22 cellular contexts compared by ENCODE assay signal in the genomic region with DNA sequence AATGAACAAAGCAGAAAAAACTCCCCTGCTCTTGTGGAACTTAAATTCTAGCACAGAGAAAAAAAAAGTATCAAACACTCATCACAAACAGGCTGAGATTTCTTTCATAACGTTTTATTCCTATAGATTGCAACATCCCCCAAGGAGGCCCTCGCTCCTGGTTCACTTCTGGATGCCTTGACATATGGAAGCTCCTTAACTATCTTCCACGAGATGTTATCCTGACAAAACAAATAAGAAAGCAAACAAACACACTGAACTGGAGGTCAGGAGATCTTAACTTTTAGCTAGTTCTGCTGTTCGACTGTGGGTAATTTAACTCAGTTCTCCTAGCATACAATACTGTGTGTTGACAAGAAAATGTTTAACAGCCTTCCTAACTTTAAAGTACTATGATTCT.
DNase-seq lines count a peak whose midpoint lies in the region; ATAC-seq and TF ChIP-seq lines count a peak whose summit lies in the region.
"Had no signal": no experiment of that assay in that cellular context is flagged by ENCODE, and none has a peak within 500 bp of the region (broad histone marks: within the 10 kb centered on the region; RNA-seq: fewer than 3 reads in every experiment).

No MANE protein-coding gene starts in this region.

- H3K9me3 Mint-ChIP-seq in T-helper 1 cell treated with Interleukin-12 subunit alpha and Interleukin-12 subunit beta and Interleukin-4 antibody, amounts not matched to agents 30 μg/mL and 1 μg/mL, for 36 hours: no peaks in the 10 kb centered on the region
- H3K9me3 Mint-ChIP-seq in chondrocyte (ENCODE audit: low read depth): no peaks in the 10 kb centered on the region
- H3K9me3 Mint-ChIP-seq: activated naive CD4-positive, alpha-beta T cell treated with anti-CD3 and anti-CD28 coated beads for 36 hours; activated T-cell treated with anti-CD3 and anti-CD28 coated beads, Interleukin-2, amount 50 U/mL, for 4 hours; CD4-positive, alpha-beta memory T cell had no signal

- H3K27me3 ChIP-seq in prostate gland (replicated peaks; ENCODE audit: insufficient read depth): no peaks in the 10 kb centered on the region
- no peaks in the 10 kb centered on the region for H3K27me3 ChIP-seq in vagina
- H3K27me3 ChIP-seq in lower lobe of right lung (ENCODE audit: low read depth): no peaks in the 10 kb centered on the region
- H3K27me3 ChIP-seq: neutrophil had no signal

- peaks cover 29% of the 10 kb centered on the region for H3K4me1 Mint-ChIP-seq in T-helper 1 cell treated with Interleukin-12 subunit alpha and Interleukin-12 subunit beta and Interleukin-4 antibody, amounts not matched to agents 30 μg/mL and 1 μg/mL, for 36 hours (ENCODE audit: low read depth)
- peaks cover 71% of the 10 kb centered on the region for H3K4me1 Mint-ChIP-seq in chondrocyte (ENCODE audit: low read depth)

- H3K4me1 ChIP-seq in prostate gland (replicated peaks): no peaks in the 10 kb centered on the region
- H3K4me1 ChIP-seq in vagina: peaks cover 10% of the 10 kb centered on the region
- H3K4me1 ChIP-seq in lower lobe of right lung: peaks cover 39% of the 10 kb centered on the region

- H3K27ac ChIP-seq in prostate gland: peak overlapping the region; percentile 1 to 32
- peak overlapping the region; percentile 16 for H3K27ac ChIP-seq in vagina
- no peak overlapping the region for H3K27ac ChIP-seq in lower lobe of right lung
- H3K27ac ChIP-seq: 22Rv1 had no signal

- no peaks in the 10 kb centered on the region for H3K9me3 ChIP-seq in prostate gland
- H3K9me3 ChIP-seq in vagina: no peaks in the 10 kb centered on the region
- no peaks in the 10 kb centered on the region for H3K9me3 ChIP-seq in lower lobe of right lung
- H3K9me3 ChIP-seq: neutrophil, psoas muscle had no signal

- H3K36me3 ChIP-seq in prostate gland (no peaks in the 10 kb centered on the region), vagina (no peaks in the 10 kb centered on the region), lower lobe of right lung (peaks cover 36% of the 10 kb centered on the region)

- no peak for DNase-seq in T-helper 1 cell
- DNase-seq in chondrocyte (ENCODE audit: low spot score): no peak
- DNase-seq in prostate gland (ENCODE audit: low spot score): no peak
- DNase-seq in vagina (ENCODE audit: extremely low spot score in 2 of 2): no peak
- no peak for DNase-seq in lower lobe of right lung
- DNase-seq in activated gamma-delta T cell (lab: John Stamatoyannopoulos, UW): no peak
- DNase-seq in ureter (ENCODE audit: low spot score): no peak
- DNase-seq: activated CD4-positive, alpha-beta T cell treated with anti-CD3 and anti-CD28 coated beads for 4 hours; activated naive CD4-positive, alpha-beta T cell treated with anti-CD3 and anti-CD28 coated beads for 36 hours; activated T-cell treated with anti-CD3 and anti-CD28 coated beads, Interleukin-2, amount 50 U/mL, for 4 hours; CD4-positive, alpha-beta memory T cell; glutamatergic neuron; MM.1S; NCI-H1417 treated with DMSO at 0.1 percent for 48 hours; NCI-H446; PC-3; psoas muscle; SHP77; stimulated activated CD4-positive, alpha-beta T cell treated with anti-CD3 and anti-CD28 coated beads, Interleukin-1b, Interleukin-23, amount 100 ng/mL, for 48 hours had no signal

- intact Hi-C loops in prostate gland (cut with DNase I) (no loop called here), vagina (cut with DNase I) (loop anchor here (10.0 kb wide), 1 partner anchor 81 kb away; no protein-coding TSS in a partner anchor), lower lobe of right lung (cut with DNase I) (no loop called here)

- no peak for TF ChIP-seq POLR2A in prostate gland (IDR thresholded peaks at IDR 0.05)
- TF ChIP-seq POLR2A in vagina (IDR thresholded peaks at IDR 0.05): no peak

- no peak for TF ChIP-seq CTCF in chondrocyte (IDR thresholded peaks at IDR 0.05)
- no peak for TF ChIP-seq CTCF in prostate gland (IDR thresholded peaks at IDR 0.05)
- TF ChIP-seq CTCF in vagina (IDR thresholded peaks at IDR 0.05): no peak
- TF ChIP-seq CTCF in lower lobe of right lung (IDR thresholded peaks at IDR 0.05): no peak

- H3K36me3 Mint-ChIP-seq in T-helper 1 cell treated with Interleukin-12 subunit alpha and Interleukin-12 subunit beta and Interleukin-4 antibody, amounts not matched to agents 30 μg/mL and 1 μg/mL, for 36 hours (ENCODE audit: low read depth): peaks cover 46% of the 10 kb centered on the region
- H3K36me3 Mint-ChIP-seq in chondrocyte (ENCODE audit: low read depth): peaks cover 3% of the 10 kb centered on the region

- H3K4me3 Mint-ChIP-seq in T-helper 1 cell treated with Interleukin-12 subunit alpha and Interleukin-12 subunit beta and Interleukin-4 antibody, amounts not matched to agents 30 μg/mL and 1 μg/mL, for 36 hours: no peak overlapping the region
- H3K4me3 Mint-ChIP-seq in chondrocyte (ENCODE audit: unreplicated experiment): no peak overlapping the region
- H3K4me3 Mint-ChIP-seq: activated naive CD4-positive, alpha-beta T cell treated with anti-CD3 and anti-CD28 coated beads for 36 hours; activated T-cell treated with anti-CD3 and anti-CD28 coated beads, Interleukin-2, amount 50 U/mL, for 4 hours; CD4-positive, alpha-beta memory T cell had no signal

- whole genome bisulfite sequencing in prostate gland: 34% methylated on average over 4 of the region's 4 CpGs

- H3K4me3 ChIP-seq in prostate gland: no peak overlapping the region
- no peak overlapping the region for H3K4me3 ChIP-seq in vagina
- H3K4me3 ChIP-seq in lower lobe of right lung: no peak overlapping the region
- H3K4me3 ChIP-seq: psoas muscle had no signal

- no peaks in the 10 kb centered on the region for H3K27me3 Mint-ChIP-seq in T-helper 1 cell treated with Interleukin-12 subunit alpha and Interleukin-12 subunit beta and Interleukin-4 antibody, amounts not matched to agents 30 μg/mL and 1 μg/mL, for 36 hours (ENCODE audit: low read depth)
- no peaks in the 10 kb centered on the region for H3K27me3 Mint-ChIP-seq in chondrocyte (ENCODE audit: low read depth)
- H3K27me3 Mint-ChIP-seq: CD4-positive, alpha-beta memory T cell had no signal

- H3K27ac Mint-ChIP-seq in T-helper 1 cell treated with Interleukin-12 subunit alpha and Interleukin-12 subunit beta and Interleukin-4 antibody, amounts not matched to agents 30 μg/mL and 1 μg/mL, for 36 hours: peak overlapping the region; percentile 10
- H3K27ac Mint-ChIP-seq in chondrocyte (ENCODE audit: unreplicated experiment): peak overlapping the region; percentile 91
- H3K27ac Mint-ChIP-seq: activated naive CD4-positive, alpha-beta T cell treated with anti-CD3 and anti-CD28 coated beads for 36 hours had no signal

- no peak for ATAC-seq in lower lobe of right lung
- ATAC-seq: activated T-cell treated with anti-CD3 and anti-CD28 coated beads, Interleukin-2, amount 50 U/mL, for 4 hours; PC-3; psoas muscle had no signal
